Comparison of ENCODE assay signal across 8 cellular contexts in genomic region chr1:147928236-147929132, GRCh38. TPM values are rescaled to one million over a fixed set of nuclear protein-coding genes. Genes with fewer than 3 reads are reported as not detected.
A peak's percentile ranks its signal among the peaks of the same experiment; 100 is the strongest.
DNase-seq lines count a peak whose midpoint lies in the region; ATAC-seq and TF ChIP-seq lines count a peak whose summit lies in the region.
"Not testable (repeated sequence)": the region's sequence is repeated elsewhere in the genome, so short reads cannot be mapped to it uniquely, and the experiment has no call there.

Gene GPR89B (plus strand): TSS chr1:147928420. CDS start chr1:147928537, 117 bp downstream.

- H3K27me3 ChIP-seq in mucosa of stomach (ENCODE audit: control insufficient read depth, insufficient read depth, low read length) = not testable (repeated sequence)

- peak within 1 kb of the TSS; percentile 71 for H3K9ac ChIP-seq in mucosa of stomach (ENCODE audit: low read length)

- DNase-seq in DMS153 treated with DMSO at 0.1 percent for 48 hours (lab: John Stamatoyannopoulos, UW; ENCODE audit: unreplicated experiment) = peak; percentile 82
- peak; percentile 84 for DNase-seq in Jurkat, Clone E6-1 (ENCODE audit: low read depth, low spot score)
- DNase-seq in activated T-cell treated with anti-CD3 and anti-CD28 coated beads, Interleukin-2, amount 50 U/mL, for 1 hour = peak; percentile 95
- DNase-seq in stimulated activated CD8-positive, alpha-beta memory T cell treated with anti-CD3 and anti-CD28 coated beads, Interleukin-4, amount 100 ng/mL, for 48 hours = peak; percentile 94

- not testable (repeated sequence) for H3K36me3 ChIP-seq in mucosa of stomach (ENCODE audit: control insufficient read depth, insufficient read depth, low read length)

- peak; percentile 91 for ATAC-seq in GM21619 (IDR thresholded peaks at IDR 0.05; ENCODE audit: unreplicated experiment)
- ATAC-seq in esophagus mucosa = peak; percentile 99

- peak within 1 kb of the TSS; percentile 70 for H3K4me3 ChIP-seq in Jurkat, Clone E6-1 (ENCODE audit: low read length)
- H3K4me3 ChIP-seq in mucosa of stomach (ENCODE audit: low read length) = peak within 1 kb of the TSS; percentile 56

- H3K9me3 ChIP-seq in mucosa of stomach (ENCODE audit: control insufficient read depth, low read length) = not testable (repeated sequence)

- H3K4me1 ChIP-seq in mucosa of stomach (ENCODE audit: control insufficient read depth, insufficient read depth, low read length) = not testable (repeated sequence)

TF ChIP-seq in PFSK-1, 5 proteins besides CTCF, POLR2A, EP300 and RAD21:
- TF ChIP-seq TAF1 (IDR thresholded peaks at IDR 0.05; ENCODE audit: borderline replicate concordance, insufficient read depth, low read length) = peak; percentile 73; the same call in 1 of the 2 replicates
- TF ChIP-seq POLR2AphosphoS5 (IDR thresholded peaks at IDR 0.05; ENCODE audit: low read depth, low read length) = peak; percentile 81

RNA-seq across cellular contexts. Expression of gene GPR89B, which starts in this region (rescaled TPM):
- polyA plus RNA-seq in Jurkat, Clone E6-1 (2012; ENCODE audit: insufficient read depth, insufficient read length) = 8.2 TPM
- polyA plus RNA-seq in PFSK-1 (2012; ENCODE audit: insufficient read length, low read depth) = 2.9 TPM
- 6.8 TPM for total RNA-seq in esophagus mucosa

Comparison
In these comparisons a context has a peak if more than half of its experiments do, and no peak if none do; other contexts are left out.
1. Peak in every context shown above with its lines: DNase-seq, ATAC-seq and H3K4me3 ChIP-seq.